Comparison of ENCODE assay signal across 1 cellular context in genomic region chr4:155761916-155762315, GRCh38.
TF ChIP-seq lines count a peak whose summit lies in the region.

No MANE protein-coding gene starts in this region.

TF ChIP-seq in IMR-90, 13 proteins besides CTCF, POLR2A, EP300 and RAD21 (continued from another document):
- TF ChIP-seq, protein P1, sequence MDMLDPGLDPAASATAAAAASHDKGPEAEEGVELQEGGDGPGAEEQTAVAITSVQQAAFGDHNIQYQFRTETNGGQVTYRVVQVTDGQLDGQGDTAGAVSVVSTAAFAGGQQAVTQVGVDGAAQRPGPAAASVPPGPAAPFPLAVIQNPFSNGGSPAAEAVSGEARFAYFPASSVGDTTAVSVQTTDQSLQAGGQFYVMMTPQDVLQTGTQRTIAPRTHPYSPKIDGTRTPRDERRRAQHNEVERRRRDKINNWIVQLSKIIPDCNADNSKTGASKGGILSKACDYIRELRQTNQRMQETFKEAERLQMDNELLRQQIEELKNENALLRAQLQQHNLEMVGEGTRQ (IDR thresholded peaks at IDR 0.05; ENCODE audit: low read depth, low read length), result no peak
- TF ChIP-seq NFE2L2 (IDR thresholded peaks at IDR 0.05; ENCODE audit: low read depth, low read length) (no peak), CHD1 (IDR thresholded peaks at IDR 0.05; ENCODE audit: low read depth, low read length) (no peak), FOS (IDR thresholded peaks at IDR 0.05; ENCODE audit: low read depth, low read length) (no peak), MAZ (IDR thresholded peaks at IDR 0.05; ENCODE audit: borderline replicate concordance, low read depth, low read length) (no peak), RCOR1 (IDR thresholded peaks at IDR 0.05; ENCODE audit: insufficient replicate concordance, low read length) (no peak), MAFK (IDR thresholded peaks at IDR 0.05; ENCODE audit: low read depth, low read length) (no peak), CEBPB (IDR thresholded peaks at IDR 0.05; ENCODE audit: low read depth, low read length) (no peak), BHLHE40 (IDR thresholded peaks at IDR 0.05; ENCODE audit: low read depth, low read length) (no peak)
